11 cellular contexts compared by ENCODE assay signal in the genomic region with DNA sequence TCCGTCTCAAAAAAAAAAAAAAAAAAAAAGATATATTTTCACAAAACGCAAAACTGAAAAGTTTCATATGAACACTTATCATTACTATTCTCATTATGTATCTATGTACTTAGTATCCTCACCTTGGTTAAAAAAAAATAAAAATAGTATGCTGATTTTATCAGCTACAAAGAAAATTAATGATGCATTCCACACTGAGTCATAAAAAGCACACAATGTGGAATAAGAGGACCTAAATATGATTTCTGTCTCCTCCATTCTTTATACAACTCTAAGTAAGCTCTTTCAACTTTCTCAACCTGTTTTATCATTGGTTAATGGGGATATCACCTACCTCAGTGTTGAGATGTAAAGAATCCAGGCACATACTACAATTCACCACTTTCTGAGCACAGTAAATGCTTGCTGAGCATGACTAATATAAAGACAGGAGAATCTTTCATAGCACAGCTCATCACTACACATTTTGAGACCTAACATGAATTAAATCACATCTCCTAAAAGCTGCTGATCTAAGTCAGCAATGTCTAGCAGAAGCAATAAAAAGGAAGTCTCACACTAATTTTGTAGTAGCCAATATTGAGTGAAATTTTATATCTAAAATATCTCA. TPM values are rescaled to one million over a fixed set of nuclear protein-coding genes. Genes with fewer than 3 reads are reported as not detected.
DNase-seq lines count a peak whose midpoint lies in the region; ATAC-seq, FAIRE-seq and TF ChIP-seq lines count a peak whose summit lies in the region.
"Had no signal": no experiment of that assay in that cellular context is flagged by ENCODE, and none has a peak within 500 bp of the region (broad histone marks: within the 10 kb centered on the region; RNA-seq: fewer than 3 reads in every experiment).

No MANE protein-coding gene starts in this region.

- H3K4me3 ChIP-seq in breast epithelium (no peak overlapping the region), PC-9 (peak overlapping the region; percentile 81), esophagus muscularis mucosa (peak overlapping the region in 3 of 4 donors; percentile 75 to 97 (median 94))
- H3K4me3 ChIP-seq: mucosa of descending colon had no signal

- H4K20me1 ChIP-seq in PC-9 (ENCODE audit: insufficient read depth) = peaks cover 8% of the 10 kb centered on the region; the same call in 1 of the 2 replicates

- no peaks in the 10 kb centered on the region for H3K27me3 ChIP-seq in breast epithelium
- no peaks in the 10 kb centered on the region for H3K27me3 ChIP-seq in PC-9 (ENCODE audit: insufficient read depth, low read depth)
- H3K27me3 ChIP-seq in esophagus muscularis mucosa = no peaks in the 10 kb centered on the region

- peak overlapping the region; percentile 99 for H3K27ac Mint-ChIP-seq in MCF 10A (ENCODE audit: low read depth, unreplicated experiment)
- peak overlapping the region; percentile 3 for H3K27ac Mint-ChIP-seq in stimulated activated naive B cell treated with anti-CD40 and anti-IgM and Interleukin-4, amounts not matched to agents 10 μg/mL and 1 μg/mL and 100 μg/mL, for 72 hours
- H3K27ac Mint-ChIP-seq: T-helper 1 cell treated with Interleukin-12 subunit alpha and Interleukin-12 subunit beta and Interleukin-4 antibody, amounts not matched to agents 30 μg/mL and 1 μg/mL, for 36 hours had no signal

- DNase-seq in MCF 10A (ENCODE audit: unreplicated experiment) (peak; percentile 13), breast epithelium (ENCODE audit: low spot score in 2 of 2) (no peak), PC-9 (peak in 1 of 2 experiments; percentile 51), esophagus muscularis mucosa (ENCODE audit: extremely low spot score) (no peak), GM12892 (ENCODE audit: insufficient read length) (no peak), NCI-H524 treated with DMSO at 0.1 percent for 48 hours (lab: John Stamatoyannopoulos, UW) (no peak)
- DNase-seq in stimulated activated naive B cell treated with anti-CD40 and anti-IgM and Interleukin-4, amounts not matched to agents 10 μg/mL and 1 μg/mL and 100 μg/mL, for 72 hours = no peak
- DNase-seq in stimulated activated CD4-positive, alpha-beta T cell treated with anti-CD3 and anti-CD28 coated beads, Interleukin-4, amount 100 ng/mL, for 1 hour = no peak
- DNase-seq: mucosa of descending colon had no signal

- H3K36me3 ChIP-seq in breast epithelium (no peaks in the 10 kb centered on the region), PC-9 (ENCODE audit: low read depth) (peaks cover 8% of the 10 kb centered on the region), esophagus muscularis mucosa (no peaks in the 10 kb centered on the region)

- no peaks in the 10 kb centered on the region for H3K36me3 Mint-ChIP-seq in MCF 10A (ENCODE audit: insufficient read depth, unreplicated experiment)
- peaks cover 9 to 25% of the 10 kb centered on the region in 2 donors for H3K36me3 Mint-ChIP-seq in stimulated activated naive B cell treated with anti-CD40 and anti-IgM and Interleukin-4, amounts not matched to agents 10 μg/mL and 1 μg/mL and 100 μg/mL, for 72 hours

- H3K27me3 Mint-ChIP-seq in MCF 10A (ENCODE audit: insufficient read depth, unreplicated experiment) = no peaks in the 10 kb centered on the region
- no peaks in the 10 kb centered on the region for H3K27me3 Mint-ChIP-seq in stimulated activated naive B cell treated with anti-CD40 and anti-IgM and Interleukin-4, amounts not matched to agents 10 μg/mL and 1 μg/mL and 100 μg/mL, for 72 hours

- peak overlapping the region; percentile 100 for H3K4me3 Mint-ChIP-seq in MCF 10A (ENCODE audit: unreplicated experiment)
- peak overlapping the region; percentile 6 to 36 for H3K4me3 Mint-ChIP-seq in stimulated activated naive B cell treated with anti-CD40 and anti-IgM and Interleukin-4, amounts not matched to agents 10 μg/mL and 1 μg/mL and 100 μg/mL, for 72 hours
- H3K4me3 Mint-ChIP-seq: T-helper 1 cell treated with Interleukin-12 subunit alpha and Interleukin-12 subunit beta and Interleukin-4 antibody, amounts not matched to agents 30 μg/mL and 1 μg/mL, for 36 hours had no signal

- H3K9me3 Mint-ChIP-seq in MCF 10A (ENCODE audit: unreplicated experiment) = no peaks in the 10 kb centered on the region
- H3K9me3 Mint-ChIP-seq in stimulated activated naive B cell treated with anti-CD40 and anti-IgM and Interleukin-4, amounts not matched to agents 10 μg/mL and 1 μg/mL and 100 μg/mL, for 72 hours = peaks cover 0 to 1% of the 10 kb centered on the region in 2 donors
- H3K9me3 Mint-ChIP-seq: T-helper 1 cell treated with Interleukin-12 subunit alpha and Interleukin-12 subunit beta and Interleukin-4 antibody, amounts not matched to agents 30 μg/mL and 1 μg/mL, for 36 hours had no signal

- H3K27ac ChIP-seq in breast epithelium = no peak overlapping the region
- 0 out of 2 replicates have a peak overlapping the region, but pooled peaks have one; percentile 81 for H3K27ac ChIP-seq in PC-9
- H3K27ac ChIP-seq in esophagus muscularis mucosa (replicated peaks in 1 of 4) = peak overlapping the region in 1 of 4 donors; percentile 93

- peaks cover 43% of the 10 kb centered on the region for H3K4me1 Mint-ChIP-seq in MCF 10A (ENCODE audit: insufficient read depth, unreplicated experiment)
- peaks cover 30 to 58% of the 10 kb centered on the region in 2 donors for H3K4me1 Mint-ChIP-seq in stimulated activated naive B cell treated with anti-CD40 and anti-IgM and Interleukin-4, amounts not matched to agents 10 μg/mL and 1 μg/mL and 100 μg/mL, for 72 hours

- BruUV-seq in MCF 10A (replicated peaks; lab: Mats Ljungman, UMichigan) (no TSS peak), PC-9 (replicated peaks; lab: Mats Ljungman, UMichigan) (no TSS peak)

- TF ChIP-seq POLR2A in breast epithelium (IDR thresholded peaks at IDR 0.05) = no peak
- TF ChIP-seq POLR2A in esophagus muscularis mucosa (IDR thresholded peaks at IDR 0.05; ENCODE audit: low read depth) = no peak
- TF ChIP-seq POLR2A in GM12892 (IDR thresholded peaks at IDR 0.05; ENCODE audit: low read depth, low read length) = no peak

- POLR2A ChIA-PET in MCF 10A (lab: Yijun Ruan, JAX) = interaction anchor here (0.6 to 2.5 kb wide), 24 partner anchors 10 to 635 kb away, joined by 3 to 21 read pairs (median 4); no protein-coding TSS in a partner anchor
- POLR2A ChIA-PET in PC-9 (lab: Charles Lee; ENCODE audit: unreplicated experiment) = interaction anchor here (0.6 to 0.8 kb wide), 3 partner anchors 27 to 254 kb away, joined by 3 to 9 read pairs (median 6); no protein-coding TSS in a partner anchor

- intact Hi-C loops in MCF 10A (cut with micrococcal nuclease) (no loop called here), breast epithelium (cut with DNase I; ENCODE audit: low total_unique reads) (no loop called here), PC-9 (cut with micrococcal nuclease; ENCODE audit: unreplicated experiment) (no loop called here), esophagus muscularis mucosa (cut with DNase I) (no loop called here)

- no peak for FAIRE-seq in GM12892 (lab: Jason Lieb, UNC)
- FAIRE-seq: D721Med had no signal

- TF ChIP-seq CTCF in MCF 10A (IDR thresholded peaks at IDR 0.05; ENCODE audit: unreplicated experiment) = no peak
- TF ChIP-seq CTCF in breast epithelium (IDR thresholded peaks at IDR 0.05) = no peak
- no peak for TF ChIP-seq CTCF in PC-9 (conservative IDR thresholded peaks at IDR 0.05)
- no peak for TF ChIP-seq CTCF in esophagus muscularis mucosa (IDR thresholded peaks at IDR 0.05)

- ATAC-seq in stimulated activated naive B cell treated with anti-CD40 and anti-IgM and Interleukin-4, amounts not matched to agents 10 μg/mL and 1 μg/mL and 100 μg/mL, for 72 hours (replicated peaks) = no peak
- ATAC-seq: mucosa of descending colon had no signal

- H2AFZ ChIP-seq in PC-9 = no peak overlapping the region

- H3K4me1 ChIP-seq in breast epithelium = no peaks in the 10 kb centered on the region
- H3K4me1 ChIP-seq in PC-9 (replicated peaks; ENCODE audit: insufficient read depth) = peaks cover 33% of the 10 kb centered on the region
- H3K4me1 ChIP-seq in esophagus muscularis mucosa = peaks cover 38 to 62% (median 58%) of the 10 kb centered on the region in 4 donors

- 96% methylated on average over 2 of the region's 2 CpGs for WGBS in esophagus muscularis mucosa

- peaks cover 84% of the 10 kb centered on the region for H3K79me2 ChIP-seq in PC-9 (ENCODE audit: low read depth)

- peak overlapping the region; percentile 76 for H3K4me2 ChIP-seq in PC-9

- peaks cover 16% of the 10 kb centered on the region; the same call in 1 of the 2 replicates for H3F3A ChIP-seq in PC-9 (ENCODE audit: insufficient read depth, low read depth)

- peaks cover 6% of the 10 kb centered on the region for H3K9me2 ChIP-seq in PC-9 (ENCODE audit: insufficient read depth)

- no peak for TF ChIP-seq EP300 in esophagus muscularis mucosa (IDR thresholded peaks at IDR 0.05)

- CTCF ChIA-PET in MCF 10A (lab: Yijun Ruan, JAX) = interaction anchor here (0.6 to 1.7 kb wide), 11 partner anchors 13 to 635 kb away, joined by 3 to 6 read pairs (median 4); no protein-coding TSS in a partner anchor
- CTCF ChIA-PET in PC-9 (lab: Charles Lee) = no interaction called here

- no peaks in the 10 kb centered on the region for H3K9me3 ChIP-seq in breast epithelium
- no peaks in the 10 kb centered on the region for H3K9me3 ChIP-seq in PC-9 (ENCODE audit: insufficient read depth, low read depth)
- no peaks in the 10 kb centered on the region for H3K9me3 ChIP-seq in esophagus muscularis mucosa
- H3K9me3 ChIP-seq: mucosa of descending colon had no signal

RNA-seq across cellular contexts. Expression of gene SNX13, which starts 2.7 kb away (rescaled TPM):
- total RNA-seq in MCF 10A (2022) (38.5 and 42.0 TPM in 2 replicates), breast epithelium (10 to 100 TPM; 62.6 to 89.9 (median 72.8) TPM), PC-9 (2021) (48.8 and 56.3 TPM in 2 replicates), esophagus muscularis mucosa (10 to 100 TPM; 37.9 to 51.8 (median 43.9) TPM)
- 7.0 TPM for polyA plus RNA-seq in GM12892 (2012; ENCODE audit: missing spikeins)

Comparison
In these comparisons a context has a peak if more than half of its experiments do, and no peak if none do; other contexts are left out.
1. H3K4me3 ChIP-seq: peak in PC-9 (single experiment) and esophagus muscularis mucosa (3 of 4); none in breast epithelium (0 of 3).